In the genomic region with DNA sequence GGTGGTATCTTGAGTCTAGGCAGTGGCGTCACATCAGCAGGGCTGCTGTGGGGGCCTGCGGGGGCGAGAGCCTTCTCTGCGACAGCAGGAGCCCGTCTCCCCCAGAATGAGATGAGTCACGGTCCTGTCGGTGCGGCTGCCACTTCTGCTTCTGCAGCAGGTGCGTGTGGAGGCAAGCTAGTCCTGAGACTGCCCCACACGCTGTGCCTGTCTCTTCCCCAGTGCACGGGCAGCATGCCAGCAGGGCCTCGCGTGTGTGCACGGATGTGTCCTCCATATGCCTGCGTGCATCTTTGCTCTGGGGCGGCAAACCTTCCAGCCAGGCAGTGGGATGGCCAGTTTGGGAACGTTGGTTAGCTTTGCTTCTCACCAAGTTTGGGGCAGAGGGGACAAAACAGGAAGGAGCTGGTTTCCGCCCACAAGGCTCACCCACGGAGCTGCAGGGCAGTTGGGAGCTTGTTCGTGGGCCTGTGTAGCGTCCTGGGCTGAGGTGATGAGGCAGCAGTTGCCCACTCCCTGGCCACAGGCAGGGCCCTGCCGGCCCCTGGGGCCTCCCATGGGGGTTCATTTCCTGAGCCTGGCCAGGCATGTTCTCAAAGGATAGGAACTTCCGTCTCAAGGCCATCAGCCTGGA, we compare ENCODE assay signal across 8 cellular contexts.
DNase-seq lines count a peak whose midpoint lies in the region; ATAC-seq and TF ChIP-seq lines count a peak whose summit lies in the region.

No MANE protein-coding gene starts in this region.

- peaks cover 13% of the 10 kb centered on the region for H3K36me3 Mint-ChIP-seq in T-cell
- peaks cover 9% of the 10 kb centered on the region for H3K36me3 Mint-ChIP-seq in activated naive CD8-positive, alpha-beta T cell treated with anti-CD3 and anti-CD28 coated beads, Interleukin-2, amount 50 U/mL, for 24 hours (ENCODE audit: low read depth)

- POLR2A ChIA-PET in T-cell (lab: Charles Lee), result interaction anchor here in 1 of 2 donors (0.8 kb wide), 1 partner anchor 1252 kb away, joined by 3 read pairs; a partner anchor contains a TSS

- H3K27ac Mint-ChIP-seq in T-cell, result peak overlapping the region; percentile 90 to 93
- H3K27ac Mint-ChIP-seq in activated naive CD8-positive, alpha-beta T cell treated with anti-CD3 and anti-CD28 coated beads, Interleukin-2, amount 50 U/mL, for 24 hours, result peak overlapping the region; percentile 79

- peak overlapping the region; percentile 63 to 72 (median 66) for H3K4me3 Mint-ChIP-seq in T-cell
- peak overlapping the region; percentile 58 for H3K4me3 Mint-ChIP-seq in activated naive CD8-positive, alpha-beta T cell treated with anti-CD3 and anti-CD28 coated beads, Interleukin-2, amount 50 U/mL, for 24 hours

- intact Hi-C loops in left lung (cut with DNase I), result no loop called here

- peak; percentile 81 for ATAC-seq in HG03280 (IDR thresholded peaks at IDR 0.05; ENCODE audit: unreplicated experiment)
- ATAC-seq in T-cell (replicated peaks in 1 of 4), result peak; percentile 95 to 97 (median 96)
- ATAC-seq in activated naive CD8-positive, alpha-beta T cell treated with anti-CD3 and anti-CD28 coated beads, Interleukin-2, amount 50 U/mL, for 24 hours, result peak; percentile 92
- ATAC-seq in left lung, result peak; percentile 68

- CTCF ChIA-PET in T-cell (lab: Charles Lee), result interaction anchor here (0.6 to 0.8 kb wide), 2 partner anchors 60 to 65 kb away, joined by 3 to 8 read pairs; no protein-coding TSS in a partner anchor

- no peaks in the 10 kb centered on the region for H3K9me3 Mint-ChIP-seq in T-cell
- no peaks in the 10 kb centered on the region for H3K9me3 Mint-ChIP-seq in activated naive CD8-positive, alpha-beta T cell treated with anti-CD3 and anti-CD28 coated beads, Interleukin-2, amount 50 U/mL, for 24 hours

- H3K36me3 ChIP-seq in left lung, result peaks cover 0 to 52% of the 10 kb centered on the region in 2 donors

- H3K4me1 Mint-ChIP-seq in T-cell, result peaks cover 33 to 48% (median 35%) of the 10 kb centered on the region in 3 donors
- H3K4me1 Mint-ChIP-seq in activated naive CD8-positive, alpha-beta T cell treated with anti-CD3 and anti-CD28 coated beads, Interleukin-2, amount 50 U/mL, for 24 hours, result peaks cover 48% of the 10 kb centered on the region

- no peaks in the 10 kb centered on the region for H3K27me3 Mint-ChIP-seq in T-cell
- H3K27me3 Mint-ChIP-seq in activated naive CD8-positive, alpha-beta T cell treated with anti-CD3 and anti-CD28 coated beads, Interleukin-2, amount 50 U/mL, for 24 hours, result no peaks in the 10 kb centered on the region

- H3K27ac ChIP-seq in left lung, result peak overlapping the region; percentile 65 to 94

- peak overlapping the region in 1 of 2 donors; percentile 6 for H3K4me3 ChIP-seq in left lung

- H3K27me3 ChIP-seq in left lung, result no peaks in the 10 kb centered on the region

- DNase-seq in SHP77 (lab: John Stamatoyannopoulos, UW) (peak; percentile 18 to 64), SHP77 treated with DMSO at 0.1 percent for 48 hours (lab: John Stamatoyannopoulos, UW) (no peak), T-cell (peak; percentile 54 to 90 (median 80)), left lung (peak; percentile 90 to 95), NCI-H146 treated with DMSO at 0.1 percent for 48 hours (lab: John Stamatoyannopoulos, UW; ENCODE audit: unreplicated experiment) (no peak)
- DNase-seq in activated naive CD8-positive, alpha-beta T cell treated with anti-CD3 and anti-CD28 coated beads, Interleukin-2, amount 50 U/mL, for 24 hours, result peak; percentile 80
- DNase-seq in stimulated activated CD8-positive, alpha-beta memory T cell treated with anti-CD3 and anti-CD28 coated beads, Interleukin-12 subunit alpha, Interleukin-12 subunit beta, amount 100 ng/mL, for 24 hours (ENCODE audit: extremely low read depth), result peak; percentile 66

- H3K4me1 ChIP-seq in left lung, result peaks cover 9 to 63% of the 10 kb centered on the region in 2 donors

- TF ChIP-seq CTCF in left lung (IDR thresholded peaks at IDR 0.05), result no peak

- H3K9me3 ChIP-seq in left lung, result no peaks in the 10 kb centered on the region

Comparison
In these comparisons a context has a peak if more than half of its experiments do, and no peak if none do; other contexts are left out.
1. DNase-seq: peak in SHP77 (2 of 2), T-cell (34 of 34), activated naive CD8-positive, alpha-beta T cell treated with anti-CD3 and anti-CD28 coated beads, Interleukin-2, amount 50 U/mL, for 24 hours (single experiment), left lung (2 of 2) and stimulated activated CD8-positive, alpha-beta memory T cell treated with anti-CD3 and anti-CD28 coated beads, Interleukin-12 subunit alpha, Interleukin-12 subunit beta, amount 100 ng/mL, for 24 hours (single experiment); none in SHP77 treated with DMSO at 0.1 percent for 48 hours (single experiment) and NCI-H146 treated with DMSO at 0.1 percent for 48 hours (single experiment).
2. Peak in every context shown above with its lines, with median percentiles within 50 percentile points of each other: ATAC-seq.